Comparison of ENCODE assay signal across 10 cellular contexts in genomic region chr12:116273813-116274551, GRCh38. TPM values are rescaled to one million over a fixed set of nuclear protein-coding genes. Genes with fewer than 3 reads are reported as not detected.
DNase-seq lines count a peak whose midpoint lies in the region; ATAC-seq and TF ChIP-seq lines count a peak whose summit lies in the region.
"Had no signal": no experiment of that assay in that cellular context is flagged by ENCODE, and none has a peak within 500 bp of the region (broad histone marks: within the 10 kb centered on the region; RNA-seq: fewer than 3 reads in every experiment).

No MANE protein-coding gene starts in this region.

- H3K4me1 Mint-ChIP-seq in activated naive CD4-positive, alpha-beta T cell treated with anti-CD3 and anti-CD28 coated beads, Interleukin-2, amount 50 U/mL, for 24 hours = peaks cover 57% of the 10 kb centered on the region
- H3K4me1 Mint-ChIP-seq in T-helper 2 cell treated with Interferon-gamma antibody and Interleukin-4, amounts not matched to agents 5 μg/mL and 100 μg/mL, for 36 hours (ENCODE audit: low read depth) = peaks cover 40% of the 10 kb centered on the region

- no peak overlapping the region for H3K27ac Mint-ChIP-seq in activated naive CD4-positive, alpha-beta T cell treated with anti-CD3 and anti-CD28 coated beads, Interleukin-2, amount 50 U/mL, for 24 hours
- no peak overlapping the region for H3K27ac Mint-ChIP-seq in T-helper 2 cell treated with Interferon-gamma antibody and Interleukin-4, amounts not matched to agents 5 μg/mL and 100 μg/mL, for 36 hours

- H3K4me3 ChIP-seq in hepatocyte = peak overlapping the region; percentile 93
- peak overlapping the region; percentile 95 for H3K4me3 ChIP-seq in thoracic aorta
- peak overlapping the region in 1 of 2 donors; percentile 95 for H3K4me3 ChIP-seq in ascending aorta
- H3K4me3 ChIP-seq: SJSA1 had no signal

- H3K4me3 Mint-ChIP-seq in activated naive CD4-positive, alpha-beta T cell treated with anti-CD3 and anti-CD28 coated beads, Interleukin-2, amount 50 U/mL, for 24 hours = peak overlapping the region; percentile 61
- H3K4me3 Mint-ChIP-seq in T-helper 2 cell treated with Interferon-gamma antibody and Interleukin-4, amounts not matched to agents 5 μg/mL and 100 μg/mL, for 36 hours = peak overlapping the region; percentile 8

- peaks cover 14% of the 10 kb centered on the region for H3K4me1 ChIP-seq in hepatocyte (ENCODE audit: insufficient read depth)
- peaks cover 27 to 58% of the 10 kb centered on the region in 2 donors for H3K4me1 ChIP-seq in thoracic aorta (ENCODE audit: control insufficient read depth in 1 of 2, low read depth in 2 of 2)
- peaks cover 6 to 26% of the 10 kb centered on the region in 2 donors for H3K4me1 ChIP-seq in ascending aorta

- TF ChIP-seq CTCF in hepatocyte (IDR thresholded peaks at IDR 0.05; ENCODE audit: poor library complexity) = no peak
- TF ChIP-seq CTCF in thoracic aorta (IDR thresholded peaks at IDR 0.05) = no peak
- no peak for TF ChIP-seq CTCF in ascending aorta (IDR thresholded peaks at IDR 0.05)

- H3K79me2 ChIP-seq in hepatocyte = peaks cover 79% of the 10 kb centered on the region

- no peaks in the 10 kb centered on the region for H3K36me3 Mint-ChIP-seq in activated naive CD4-positive, alpha-beta T cell treated with anti-CD3 and anti-CD28 coated beads, Interleukin-2, amount 50 U/mL, for 24 hours
- peaks cover 2% of the 10 kb centered on the region for H3K36me3 Mint-ChIP-seq in T-helper 2 cell treated with Interferon-gamma antibody and Interleukin-4, amounts not matched to agents 5 μg/mL and 100 μg/mL, for 36 hours (ENCODE audit: low read depth)

- 67% methylated on average over 4 of the region's 4 CpGs for WGBS in hepatocyte (ENCODE audit: low lambda C conversion rate, missing lambda C conversion rate)

- intact Hi-C loops in ascending aorta (cut with DNase I) = no loop called here

- peak overlapping the region; percentile 85 for H3K4me2 ChIP-seq in hepatocyte

- H2AFZ ChIP-seq in hepatocyte = no peak overlapping the region

- no peaks in the 10 kb centered on the region for H3K36me3 ChIP-seq in hepatocyte (replicated peaks; ENCODE audit: insufficient read depth, low read depth)
- no peaks in the 10 kb centered on the region for H3K36me3 ChIP-seq in thoracic aorta
- H3K36me3 ChIP-seq in ascending aorta = no peaks in the 10 kb centered on the region
- H3K36me3 ChIP-seq: heart left ventricle had no signal

- no peak overlapping the region for H3K27ac ChIP-seq in hepatocyte
- no peak overlapping the region for H3K27ac ChIP-seq in thoracic aorta
- H3K27ac ChIP-seq in ascending aorta = no peak overlapping the region
- H3K27ac ChIP-seq: heart left ventricle, SJSA1 had no signal

- DNase-seq in activated naive CD4-positive, alpha-beta T cell treated with Interleukin-2 at 50 U/mL for 16 hours = no peak
- no peak for DNase-seq in T-helper 2 cell treated with Interferon-gamma antibody and Interleukin-4, amounts not matched to agents 5 μg/mL and 100 μg/mL, for 36 hours (ENCODE audit: low spot score)
- DNase-seq in hepatocyte (ENCODE audit: low spot score) = no peak
- DNase-seq in thoracic aorta (ENCODE audit: low spot score) = no peak
- DNase-seq in NCI-H2107 treated with DMSO at 0.1 percent for 48 hours (lab: John Stamatoyannopoulos, UW; ENCODE audit: unreplicated experiment) = no peak
- DNase-seq in ascending aorta (ENCODE audit: low spot score in 2 of 2) = no peak
- DNase-seq: heart left ventricle had no signal

- H3K9me3 ChIP-seq in hepatocyte (ENCODE audit: low read depth) = no peaks in the 10 kb centered on the region
- H3K9me3 ChIP-seq in thoracic aorta = no peaks in the 10 kb centered on the region
- H3K9me3 ChIP-seq in ascending aorta = no peaks in the 10 kb centered on the region
- H3K9me3 ChIP-seq: heart left ventricle, SJSA1 had no signal

- no peaks in the 10 kb centered on the region for H3K27me3 Mint-ChIP-seq in activated naive CD4-positive, alpha-beta T cell treated with anti-CD3 and anti-CD28 coated beads, Interleukin-2, amount 50 U/mL, for 24 hours
- peaks cover 7% of the 10 kb centered on the region for H3K27me3 Mint-ChIP-seq in T-helper 2 cell treated with Interferon-gamma antibody and Interleukin-4, amounts not matched to agents 5 μg/mL and 100 μg/mL, for 36 hours (ENCODE audit: low read depth)

- H4K20me1 ChIP-seq in hepatocyte (ENCODE audit: insufficient read depth, poor library complexity, severe bottlenecking) = peaks cover 74% of the 10 kb centered on the region

- no peaks in the 10 kb centered on the region for H3K9me3 Mint-ChIP-seq in activated naive CD4-positive, alpha-beta T cell treated with anti-CD3 and anti-CD28 coated beads, Interleukin-2, amount 50 U/mL, for 24 hours
- H3K9me3 Mint-ChIP-seq in T-helper 2 cell treated with Interferon-gamma antibody and Interleukin-4, amounts not matched to agents 5 μg/mL and 100 μg/mL, for 36 hours = no peaks in the 10 kb centered on the region

- ATAC-seq in thoracic aorta (ENCODE audit: insufficient number of reproducible peaks, low FRiP score, low read depth) (no peak), GM18907 (IDR thresholded peaks at IDR 0.05; ENCODE audit: unreplicated experiment) (no peak)
- ATAC-seq: heart left ventricle had no signal

- H3K9me2 ChIP-seq in hepatocyte (replicated peaks; ENCODE audit: insufficient read depth) = no peaks in the 10 kb centered on the region

- H3K27me3 ChIP-seq in hepatocyte = no peaks in the 10 kb centered on the region
- no peaks in the 10 kb centered on the region for H3K27me3 ChIP-seq in thoracic aorta (replicated peaks; ENCODE audit: insufficient read depth)
- no peaks in the 10 kb centered on the region for H3K27me3 ChIP-seq in ascending aorta
- H3K27me3 ChIP-seq: heart left ventricle, SJSA1 had no signal

RNA-seq across cellular contexts. Expression of gene MED13L, which starts 3.5 kb away (rescaled TPM):
- 122 and 135 TPM in 2 replicates for total RNA-seq in hepatocyte
- 23.7 and 23.9 TPM in 2 replicates for polyA plus RNA-seq in hepatocyte
- 100 to 1,000 TPM; 186 to 221 TPM for total RNA-seq in thoracic aorta
- total RNA-seq in ascending aorta = 117 TPM
